ENCODE assay signal across 18 cellular contexts in the genomic region with DNA sequence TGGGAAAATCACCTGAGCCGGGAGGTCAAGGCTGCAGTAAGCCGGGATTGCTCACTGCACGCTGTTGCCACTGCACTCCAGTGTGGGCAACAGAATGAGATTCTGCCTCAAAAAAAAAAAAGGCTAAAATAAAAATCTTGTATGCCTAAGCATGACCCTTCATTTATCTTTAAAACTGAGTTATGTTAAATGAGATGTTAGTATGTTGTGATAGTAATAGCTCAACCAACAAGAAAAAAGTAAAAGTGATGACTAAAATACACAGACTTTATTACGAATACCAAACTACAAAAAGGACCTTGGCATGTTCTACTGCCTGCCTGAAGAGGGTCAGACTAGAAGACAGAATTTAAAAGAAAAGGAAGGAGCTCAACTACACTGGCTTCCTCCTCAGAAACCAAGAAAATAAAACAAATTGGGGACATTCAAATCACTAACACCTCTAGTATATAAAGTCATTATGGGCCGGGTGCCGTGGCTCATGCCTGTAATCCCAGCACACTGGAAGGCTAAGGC. TPM values are rescaled to one million over a fixed set of nuclear protein-coding genes. Genes with fewer than 3 reads are reported as not detected.
DNase-seq lines count a peak whose midpoint lies in the region; ATAC-seq, FAIRE-seq and TF ChIP-seq lines count a peak whose summit lies in the region.
"Had no signal": no experiment of that assay in that cellular context is flagged by ENCODE, and none has a peak within 500 bp of the region (broad histone marks: within the 10 kb centered on the region; RNA-seq: fewer than 3 reads in every experiment).

No MANE protein-coding gene starts in this region.

- H2AFZ ChIP-seq in keratinocyte (ENCODE audit: control insufficient read depth, low read length): no peak overlapping the region
- H2AFZ ChIP-seq: neural progenitor cell had no signal

- H3K27me3 ChIP-seq in keratinocyte (ENCODE audit: control insufficient read depth, extremely low read depth, insufficient read depth, low read length) (no peaks in the 10 kb centered on the region), upper lobe of right lung (no peaks in the 10 kb centered on the region)
- no peaks in the 10 kb centered on the region for H3K27me3 ChIP-seq in effector memory CD4-positive, alpha-beta T cell (replicated peaks; ENCODE audit: control insufficient read depth, insufficient read depth, low read length, poor library complexity, severe bottlenecking)
- H3K27me3 ChIP-seq: Peyer's patch had no signal

- H3K4me3 ChIP-seq in WI38 (ENCODE audit: low read depth, low read length) (peak overlapping the region; percentile 89), keratinocyte (ENCODE audit: control insufficient read depth in 2 of 3, extremely low read depth in 1 of 3, insufficient read depth in 2 of 3, low read depth in 1 of 3, low read length in 3 of 3) (peak overlapping the region; percentile 20 to 95 (median 55)), upper lobe of right lung (no peak overlapping the region)
- H3K4me3 ChIP-seq in effector memory CD4-positive, alpha-beta T cell (ENCODE audit: insufficient read depth, low read depth, low read length, poor library complexity, severe bottlenecking): no peak overlapping the region
- H3K4me3 ChIP-seq: left ventricle myocardium inferior, neural progenitor cell, Peyer's patch had no signal

- H3K4me1 Mint-ChIP-seq in activated naive CD8-positive, alpha-beta T cell treated with anti-CD3 and anti-CD28 coated beads, Interleukin-2, amount 10 ng/mL, durations not matched to agents 7 days and 5 days: peaks cover 32% of the 10 kb centered on the region
- H3K4me1 Mint-ChIP-seq in activated naive CD8-positive, alpha-beta T cell treated with anti-CD3 and anti-CD28 coated beads, Interleukin-2, amount 50 U/mL, for 24 hours: peaks cover 51% of the 10 kb centered on the region

- peak overlapping the region; percentile 60 for H3K9ac ChIP-seq in keratinocyte (ENCODE audit: control insufficient read depth, extremely low read depth, insufficient read depth, low read length)
- H3K9ac ChIP-seq: neural progenitor cell had no signal

- H3K27me3 Mint-ChIP-seq in activated naive CD8-positive, alpha-beta T cell treated with anti-CD3 and anti-CD28 coated beads, Interleukin-2, amount 10 ng/mL, durations not matched to agents 7 days and 5 days: no peaks in the 10 kb centered on the region
- H3K27me3 Mint-ChIP-seq in activated naive CD8-positive, alpha-beta T cell treated with anti-CD3 and anti-CD28 coated beads, Interleukin-2, amount 50 U/mL, for 24 hours: no peaks in the 10 kb centered on the region

- ATAC-seq in activated naive CD8-positive, alpha-beta T cell treated with anti-CD3 and anti-CD28 coated beads, Interleukin-2, amount 10 ng/mL, durations not matched to agents 7 days and 5 days (ENCODE audit: low read depth): no peak
- no peak for ATAC-seq in activated naive CD8-positive, alpha-beta T cell treated with anti-CD3 and anti-CD28 coated beads, Interleukin-2, amount 50 U/mL, for 24 hours
- ATAC-seq in upper lobe of right lung: no peak
- ATAC-seq: sciatic nerve had no signal

- H3K36me3 ChIP-seq in keratinocyte (ENCODE audit: control insufficient read depth in 2 of 2, extremely low read depth in 1 of 2, insufficient read depth in 2 of 2, low read length in 2 of 2) (peaks cover 0 to 12% of the 10 kb centered on the region in 2 experiments), upper lobe of right lung (no peaks in the 10 kb centered on the region)
- H3K36me3 ChIP-seq in effector memory CD4-positive, alpha-beta T cell (ENCODE audit: control insufficient read depth, insufficient read depth, low read length): no peaks in the 10 kb centered on the region
- H3K36me3 ChIP-seq: left ventricle myocardium inferior, neural progenitor cell, Peyer's patch had no signal

- intact Hi-C loops in upper lobe of right lung (cut with DNase I): no loop called here

- TF ChIP-seq CTCF in WI38 (IDR thresholded peaks at IDR 0.05; ENCODE audit: low read depth, low read length) (no peak), keratinocyte (optimal IDR thresholded peaks at IDR 0.05 in 1 of 3, IDR thresholded peaks at IDR 0.05 in 1 of 3, conservative IDR thresholded peaks at IDR 0.05 in 1 of 3; ENCODE audit: extremely low read depth in 1 of 3, insufficient read depth in 2 of 3, low read length in 3 of 3) (no peak), upper lobe of right lung (IDR thresholded peaks at IDR 0.05) (no peak)

- no peak for FAIRE-seq in keratinocyte (lab: Jason Lieb, UNC)
- FAIRE-seq: D721Med had no signal

- H3K4me3 Mint-ChIP-seq in activated naive CD8-positive, alpha-beta T cell treated with anti-CD3 and anti-CD28 coated beads, Interleukin-2, amount 10 ng/mL, durations not matched to agents 7 days and 5 days: peak overlapping the region; percentile 42
- H3K4me3 Mint-ChIP-seq in activated naive CD8-positive, alpha-beta T cell treated with anti-CD3 and anti-CD28 coated beads, Interleukin-2, amount 50 U/mL, for 24 hours: no peak overlapping the region
- H3K4me3 Mint-ChIP-seq: activated naive CD4-positive, alpha-beta T cell treated with anti-CD3 and anti-CD28 coated beads for 36 hours; H9; neural progenitor cell had no signal

- no peaks in the 10 kb centered on the region for H3K9me3 ChIP-seq in keratinocyte (ENCODE audit: control insufficient read depth, low read depth, low read length)
- H3K9me3 ChIP-seq in upper lobe of right lung: no peaks in the 10 kb centered on the region
- H3K9me3 ChIP-seq in effector memory CD4-positive, alpha-beta T cell (ENCODE audit: control insufficient read depth, low read length): no peaks in the 10 kb centered on the region
- H3K9me3 ChIP-seq: Peyer's patch had no signal

- H3K36me3 Mint-ChIP-seq in activated naive CD8-positive, alpha-beta T cell treated with anti-CD3 and anti-CD28 coated beads, Interleukin-2, amount 10 ng/mL, durations not matched to agents 7 days and 5 days: peaks cover 13% of the 10 kb centered on the region
- H3K36me3 Mint-ChIP-seq in activated naive CD8-positive, alpha-beta T cell treated with anti-CD3 and anti-CD28 coated beads, Interleukin-2, amount 50 U/mL, for 24 hours (ENCODE audit: low read depth): peaks cover 3% of the 10 kb centered on the region

- POLR2A ChIA-PET in activated naive CD8-positive, alpha-beta T cell treated with anti-CD3 and anti-CD28 coated beads, Interleukin-2, amount 10 ng/mL, durations not matched to agents 7 days and 5 days (lab: Charles Lee): interaction anchor here (0.7 to 1.4 kb wide), 3 partner anchors 9 to 152 kb away, joined by 3 to 6 read pairs (median 3); partner anchors contain the start of genes CEP95 and DDX5

- H3K9me1 ChIP-seq in keratinocyte (ENCODE audit: control insufficient read depth, extremely low read depth, insufficient read depth, low read length): no peaks in the 10 kb centered on the region

- H3K27ac ChIP-seq in keratinocyte (ENCODE audit: control insufficient read depth, insufficient read depth, low read length) (peak overlapping the region; percentile 11), upper lobe of right lung (peak overlapping the region; percentile 70)
- no peak overlapping the region for H3K27ac ChIP-seq in effector memory CD4-positive, alpha-beta T cell (ENCODE audit: insufficient read depth, low read length, poor library complexity, severe bottlenecking)
- H3K27ac ChIP-seq: left ventricle myocardium inferior, neural progenitor cell, Peyer's patch had no signal

- H3K4me1 ChIP-seq in keratinocyte (ENCODE audit: control insufficient read depth, extremely low read depth, insufficient read depth, low read length) (peaks cover 26% of the 10 kb centered on the region), upper lobe of right lung (peaks cover 49% of the 10 kb centered on the region)
- H3K4me1 ChIP-seq in effector memory CD4-positive, alpha-beta T cell (ENCODE audit: control insufficient read depth, insufficient read depth, low read length, poor library complexity, severe bottlenecking): peaks cover 9% of the 10 kb centered on the region
- H3K4me1 ChIP-seq: Peyer's patch had no signal

- H3K9me3 Mint-ChIP-seq in activated naive CD8-positive, alpha-beta T cell treated with anti-CD3 and anti-CD28 coated beads, Interleukin-2, amount 10 ng/mL, durations not matched to agents 7 days and 5 days: peaks cover 1% of the 10 kb centered on the region
- no peaks in the 10 kb centered on the region for H3K9me3 Mint-ChIP-seq in activated naive CD8-positive, alpha-beta T cell treated with anti-CD3 and anti-CD28 coated beads, Interleukin-2, amount 50 U/mL, for 24 hours

- H3K79me2 ChIP-seq in keratinocyte (ENCODE audit: control insufficient read depth, insufficient read depth, low read length): peaks cover 95% of the 10 kb centered on the region

- H3K4me2 ChIP-seq in keratinocyte (ENCODE audit: control insufficient read depth, extremely low read depth, insufficient read depth, low read depth, low read length): peak overlapping the region; percentile 84
- H3K4me2 ChIP-seq: neural progenitor cell had no signal

- dilution Hi-C loops in keratinocyte (cut with MboI; ENCODE audit: extremely low pct_ligation_motif_present, low sequenced_read_pairs): loop anchor here (10.0 kb wide), 1 partner anchor 87 kb away; no protein-coding TSS in a partner anchor

- peak overlapping the region; percentile 26 for H3K27ac Mint-ChIP-seq in activated naive CD8-positive, alpha-beta T cell treated with anti-CD3 and anti-CD28 coated beads, Interleukin-2, amount 10 ng/mL, durations not matched to agents 7 days and 5 days
- no peak overlapping the region for H3K27ac Mint-ChIP-seq in activated naive CD8-positive, alpha-beta T cell treated with anti-CD3 and anti-CD28 coated beads, Interleukin-2, amount 50 U/mL, for 24 hours
- H3K27ac Mint-ChIP-seq: activated naive CD4-positive, alpha-beta T cell treated with anti-CD3 and anti-CD28 coated beads for 36 hours; H9; neural progenitor cell had no signal

- no peak for DNase-seq in activated naive CD8-positive, alpha-beta T cell treated with anti-CD3 and anti-CD28 coated beads, Interleukin-2, amount 10 ng/mL, durations not matched to agents 7 days and 5 days
- no peak for DNase-seq in activated naive CD8-positive, alpha-beta T cell treated with anti-CD3 and anti-CD28 coated beads, Interleukin-2, amount 50 U/mL, for 24 hours
- DNase-seq in keratinocyte (ENCODE audit: low read depth, low spot score): no peak
- no peak for DNase-seq in upper lobe of right lung
- DNase-seq in effector memory CD4-positive, alpha-beta T cell: no peak
- no peak for DNase-seq in stimulated activated CD4-positive, alpha-beta T cell treated with anti-CD3 and anti-CD28 coated beads, Interleukin-1b, Interleukin-23, amount 100 ng/mL, for 48 hours
- DNase-seq in GF-D8 (lab: John Stamatoyannopoulos, UW): no peak
- DNase-seq: activated naive CD4-positive, alpha-beta T cell treated with anti-CD3 and anti-CD28 coated beads for 36 hours; erythroblast; H9; left ventricle myocardium inferior; NCI-H1436 treated with DMSO at 0.1 percent for 48 hours; NCI-H510A treated with DMSO at 0.1 percent for 48 hours; Peyer's patch had no signal

- H4K20me1 ChIP-seq in keratinocyte (ENCODE audit: control insufficient read depth, extremely low read depth, insufficient read depth, low read length): peaks cover 5% of the 10 kb centered on the region

RNA-seq across cellular contexts. Expression of gene SMURF2, which starts 4.4 kb away (rescaled TPM):
- 10 to 100 TPM; 24.9 to 27.0 TPM for total RNA-seq in activated naive CD8-positive, alpha-beta T cell treated with anti-CD3 and anti-CD28 coated beads, Interleukin-2, amount 10 ng/mL, durations not matched to agents 7 days and 5 days
- 50.2 to 136 TPM (median 128 TPM) in 3 replicates for polyA plus RNA-seq in keratinocyte
- 23.7 TPM for polyA plus RNA-seq in keratinocyte (2011; ENCODE audit: low read depth)
- 56.4 and 91.8 TPM in 2 replicates for polyA plus RNA-seq in keratinocyte (2011; cell fraction: cytosol; rRNA removed)
- polyA plus RNA-seq in keratinocyte (2011; cell fraction: nucleus; rRNA removed): 92.4 and 110 TPM in 2 replicates
- polyA plus RNA-seq in keratinocyte (2012; ENCODE audit: low replicate concordance): 15.5 and 140 TPM in 2 replicates
- polyA minus RNA-seq in keratinocyte: 87.3 to 270 TPM (median 122 TPM) in 3 replicates
- 76.4 TPM for polyA minus RNA-seq in keratinocyte (2011; cell fraction: cytosol; rRNA and poly(A)+ RNA removed)
- 75.9 and 171 TPM in 2 replicates for polyA minus RNA-seq in keratinocyte (2011; cell fraction: nucleus; rRNA and poly(A)+ RNA removed)
- 44.9 TPM for total RNA-seq in upper lobe of right lung

Comparison
In these comparisons a context has a peak if more than half of its experiments do, and no peak if none do; other contexts are left out.
1. H3K4me3 ChIP-seq: peak in WI38 (single experiment) and keratinocyte (3 of 3); none in upper lobe of right lung (single experiment) and effector memory CD4-positive, alpha-beta T cell (single experiment).